Comparison of ENCODE assay signal across 9 cellular contexts in the genomic region with DNA sequence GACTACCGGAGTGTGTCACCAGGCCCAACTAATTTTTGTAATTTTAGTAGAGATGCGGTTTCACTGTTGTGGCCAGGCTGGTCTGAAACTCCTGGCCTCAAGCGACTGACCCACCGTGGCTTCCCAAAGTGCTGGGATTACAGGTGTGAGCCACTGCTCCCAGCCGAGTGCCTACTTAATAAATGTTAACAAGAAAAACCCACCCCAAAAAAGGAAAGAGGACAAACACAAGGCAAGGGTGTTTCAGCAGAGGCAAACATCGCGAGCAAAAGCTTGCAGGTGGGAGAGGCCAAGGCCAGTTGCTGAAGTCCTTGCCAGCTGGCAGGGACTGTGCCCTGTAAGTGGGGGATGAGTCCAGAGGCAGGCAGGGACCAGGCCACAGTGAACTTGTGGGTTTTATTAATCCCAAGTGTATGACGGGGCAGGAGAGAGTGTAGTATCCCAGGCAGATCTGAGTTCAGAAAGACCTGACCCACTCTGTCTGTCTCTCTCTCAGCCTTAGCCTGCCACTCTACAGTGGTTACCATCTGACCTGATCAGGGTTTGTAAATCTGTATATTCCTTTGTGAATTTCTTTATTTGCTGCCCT. TPM values are rescaled to one million over a fixed set of nuclear protein-coding genes. Genes with fewer than 3 reads are reported as not detected.
DNase-seq lines count a peak whose midpoint lies in the region; ATAC-seq, FAIRE-seq and TF ChIP-seq lines count a peak whose summit lies in the region.
"Had no signal": no experiment of that assay in that cellular context is flagged by ENCODE, and none has a peak within 500 bp of the region (broad histone marks: within the 10 kb centered on the region; RNA-seq: fewer than 3 reads in every experiment).

No MANE protein-coding gene starts in this region.

- H3K9ac ChIP-seq in BLaER1 treated with 17β-estradiol and CSF1 and Interleukin-3, amounts not matched to agents 10 nM and 100 nM, result peak overlapping the region; percentile 5 to 77 (median 73); a peak in 17 of 22 replicates
- peak overlapping the region; percentile 22; the same call in 1 of the 2 replicates for H3K9ac ChIP-seq in KMS-11

- H3K4me1 ChIP-seq in BLaER1 treated with 17β-estradiol and CSF1 and Interleukin-3, amounts not matched to agents 10 nM and 100 nM, result peaks cover 71 to 100% (median 100%) of the 10 kb centered on the region in 10 experiments
- H3K4me1 ChIP-seq in KMS-11 (ENCODE audit: low read depth, poor library complexity, severe bottlenecking) (peaks cover 39% of the 10 kb centered on the region), mucosa of descending colon (ENCODE audit: low read depth) (peaks cover 18% of the 10 kb centered on the region)

- TF ChIP-seq CTCF in KMS-11 (conservative IDR thresholded peaks at IDR 0.05; ENCODE audit: low read depth, low read length) (no peak), mucosa of descending colon (IDR thresholded peaks at IDR 0.05) (no peak)

- no peak for FAIRE-seq in urothelium cell line (lab: Jason Lieb, UNC)
- FAIRE-seq: keratinocyte had no signal

- H3K4me3 Mint-ChIP-seq in activated naive CD8-positive, alpha-beta T cell treated with anti-CD3 and anti-CD28 coated beads for 36 hours, result no peak overlapping the region

- no peak for DNase-seq in activated naive CD8-positive, alpha-beta T cell treated with anti-CD3 and anti-CD28 coated beads for 36 hours
- DNase-seq in mucosa of descending colon (no peak), iPS-NIHi7 (ENCODE audit: extremely low spot score) (no peak), hypothalamus (lab: John Stamatoyannopoulos, UW) (no peak), urothelium cell line (ENCODE audit: low spot score) (no peak)

- H3K36me3 ChIP-seq in BLaER1 treated with 17β-estradiol and CSF1 and Interleukin-3, amounts not matched to agents 10 nM and 100 nM, result peaks cover 21 to 36% (median 28%) of the 10 kb centered on the region in 11 experiments
- no peaks in the 10 kb centered on the region for H3K36me3 ChIP-seq in KMS-11 (ENCODE audit: insufficient read depth)
- no peaks in the 10 kb centered on the region for H3K36me3 ChIP-seq in mucosa of descending colon (ENCODE audit: low read depth)

- H2AFZ ChIP-seq in KMS-11 (ENCODE audit: low read depth), result peak overlapping the region; percentile 23; the same call in 1 of the 2 replicates

- intact Hi-C loops in mucosa of descending colon (cut with DNase I, micrococcal nuclease), result no loop called here

- H3K4me1 Mint-ChIP-seq in activated naive CD8-positive, alpha-beta T cell treated with anti-CD3 and anti-CD28 coated beads for 36 hours, result peaks cover 22% of the 10 kb centered on the region

- H3K4me2 ChIP-seq in BLaER1 treated with 17β-estradiol and CSF1 and Interleukin-3, amounts not matched to agents 10 nM and 100 nM, result peak overlapping the region; percentile 82 to 100 (median 96)
- peak overlapping the region; percentile 71 for H3K4me2 ChIP-seq in KMS-11

- peaks cover 0 to 7% (median 0%) of the 10 kb centered on the region in 11 experiments; a peak in 1 of 22 replicates for H3K27me3 ChIP-seq in BLaER1 treated with 17β-estradiol and CSF1 and Interleukin-3, amounts not matched to agents 10 nM and 100 nM
- no peaks in the 10 kb centered on the region for H3K27me3 ChIP-seq in KMS-11 (ENCODE audit: insufficient read depth, low read depth)

- H3K36me3 Mint-ChIP-seq in activated naive CD8-positive, alpha-beta T cell treated with anti-CD3 and anti-CD28 coated beads for 36 hours, result peaks cover 4% of the 10 kb centered on the region

- H3K27ac Mint-ChIP-seq in activated naive CD8-positive, alpha-beta T cell treated with anti-CD3 and anti-CD28 coated beads for 36 hours, result peak overlapping the region; percentile 72

- no peaks in the 10 kb centered on the region for H3K9me3 Mint-ChIP-seq in activated naive CD8-positive, alpha-beta T cell treated with anti-CD3 and anti-CD28 coated beads for 36 hours

- H3K27me3 Mint-ChIP-seq in activated naive CD8-positive, alpha-beta T cell treated with anti-CD3 and anti-CD28 coated beads for 36 hours, result no peaks in the 10 kb centered on the region

- H3K4me3 ChIP-seq in BLaER1 treated with 17β-estradiol and CSF1 and Interleukin-3, amounts not matched to agents 10 nM and 100 nM, result peak overlapping the region in 6 of 10 experiments; percentile 3 to 51 (median 20); a peak in 5 of 20 replicates
- H3K4me3 ChIP-seq in KMS-11 (IDR thresholded peaks at IDR 0.05; ENCODE audit: insufficient read depth, low read depth, low read length) (no peak overlapping the region), mucosa of descending colon (no peak overlapping the region)

- ATAC-seq in mucosa of descending colon (peak; percentile 42), HG02571 (IDR thresholded peaks at IDR 0.05; ENCODE audit: unreplicated experiment) (no peak)

- H3K9me3 ChIP-seq in BLaER1 treated with 17β-estradiol and CSF1 and Interleukin-3, amounts not matched to agents 10 nM and 100 nM (replicated peaks in 1 of 11), result no peaks in the 10 kb centered on the region
- no peaks in the 10 kb centered on the region for H3K9me3 ChIP-seq in mucosa of descending colon

- H3K79me2 ChIP-seq in KMS-11 (ENCODE audit: insufficient read depth, low read depth), result no peaks in the 10 kb centered on the region

- peaks cover 0 to 61% (median 32%) of the 10 kb centered on the region in 11 experiments; a peak in 20 of 22 replicates for H4K20me1 ChIP-seq in BLaER1 treated with 17β-estradiol and CSF1 and Interleukin-3, amounts not matched to agents 10 nM and 100 nM
- no peaks in the 10 kb centered on the region for H4K20me1 ChIP-seq in KMS-11 (ENCODE audit: insufficient read depth)

- H3K27ac ChIP-seq in BLaER1 treated with 17β-estradiol and CSF1 and Interleukin-3, amounts not matched to agents 10 nM and 100 nM, result peak overlapping the region in 10 of 11 experiments; percentile 21 to 90 (median 84); a peak in 20 of 22 replicates
- H3K27ac ChIP-seq in KMS-11, result peak overlapping the region; percentile 68

RNA-seq across cellular contexts. Expression of a gene that starts 6.4 kb away (rescaled TPM):
- 10 to 100 TPM; 86.3 to 88.0 TPM for total RNA-seq in activated naive CD8-positive, alpha-beta T cell treated with anti-CD3 and anti-CD28 coated beads for 36 hours
- 10 to 100 TPM; 41.0 to 46.5 (median 41.3) TPM for total RNA-seq in mucosa of descending colon

RNA-seq across cellular contexts. Expression of a gene that starts 10.5 kb away (rescaled TPM):
- 10 to 100 TPM; 85.2 to 94.2 TPM for total RNA-seq in activated naive CD8-positive, alpha-beta T cell treated with anti-CD3 and anti-CD28 coated beads for 36 hours
- total RNA-seq in mucosa of descending colon, result 100 to 1,000 TPM in 1 of 3 donors, 10 to 100 TPM in 2; 67.8 to 111 (median 75.9) TPM

RNA-seq across cellular contexts. Expression of a gene that starts 17.9 kb away (rescaled TPM):
- 10 to 100 TPM; 20.4 to 21.5 TPM for total RNA-seq in activated naive CD8-positive, alpha-beta T cell treated with anti-CD3 and anti-CD28 coated beads for 36 hours
- total RNA-seq in mucosa of descending colon, result 1 to 10 TPM; 3.2 to 7.4 (median 4.7) TPM

RNA-seq across cellular contexts. Expression of a gene that starts 58.1 kb away (rescaled TPM):
- 10 to 100 TPM; 17.7 to 18.8 TPM for total RNA-seq in activated naive CD8-positive, alpha-beta T cell treated with anti-CD3 and anti-CD28 coated beads for 36 hours
- 10 to 100 TPM; 18.3 to 35.5 (median 34.8) TPM for total RNA-seq in mucosa of descending colon

Comparison
In these comparisons a context has a peak if more than half of its experiments do, and no peak if none do; other contexts are left out.
1. H3K4me3 ChIP-seq: peak in BLaER1 treated with 17β-estradiol and CSF1 and Interleukin-3, amounts not matched to agents 10 nM and 100 nM (6 of 10); none in KMS-11 (single experiment) and mucosa of descending colon (single experiment).